In the genomic region with DNA sequence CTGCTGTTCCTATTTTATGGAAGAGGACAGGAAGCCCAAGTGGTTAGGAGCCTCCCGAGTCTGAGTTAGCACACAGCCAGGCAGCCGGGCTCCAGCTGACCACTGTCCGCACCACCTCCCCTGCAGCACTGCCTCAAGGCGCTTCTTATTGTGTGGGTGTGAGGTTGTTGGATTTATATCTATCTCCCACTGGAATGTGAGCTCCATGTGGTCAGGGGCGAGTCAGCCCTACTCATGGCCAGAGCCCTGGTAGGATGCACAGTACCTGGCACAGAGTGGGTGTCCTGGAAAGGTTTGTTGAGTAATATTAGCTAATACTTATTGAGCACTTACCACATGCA, we compare ENCODE assay signal across 11 cellular contexts. TPM values are rescaled to one million over a fixed set of nuclear protein-coding genes. Genes with fewer than 3 reads are reported as not detected.
DNase-seq lines count a peak whose midpoint lies in the region; ATAC-seq and TF ChIP-seq lines count a peak whose summit lies in the region.
"Had no signal": no experiment of that assay in that cellular context is flagged by ENCODE, and none has a peak within 500 bp of the region (broad histone marks: within the 10 kb centered on the region; RNA-seq: fewer than 3 reads in every experiment).

No MANE protein-coding gene starts in this region.

- CTCF ChIA-PET in BJ (lab: Yijun Ruan, JAX) = interaction anchor here (0.8 to 3.5 kb wide), 7 partner anchors 9 to 111 kb away, joined by 3 to 17 read pairs (median 4); no protein-coding TSS in a partner anchor
- CTCF ChIA-PET in PC-3 (lab: Charles Lee) = interaction anchor here (0.6 kb wide), 1 partner anchor 35 kb away, joined by 6 read pairs; no protein-coding TSS in a partner anchor

- H2BK5ac ChIP-seq in H9 (ENCODE audit: insufficient read length, low read length) = no peak overlapping the region

- H4K8ac ChIP-seq in H9 (replicated peaks; ENCODE audit: insufficient read length, low read depth, low read length) = no peak overlapping the region

- no peak overlapping the region for H4K91ac ChIP-seq in H9 (ENCODE audit: insufficient read length, low read depth, low read length)

- H2AK5ac ChIP-seq in H9 (ENCODE audit: insufficient read length, low read length) = no peak overlapping the region

- no peak overlapping the region for H4K5ac ChIP-seq in H9 (ENCODE audit: insufficient read length, low read depth, low read length)

- no peak overlapping the region for H3T11ph ChIP-seq in H9 (ENCODE audit: low read length)

- H3K23ac ChIP-seq in H9 (ENCODE audit: insufficient read length, low read depth, low read length) = no peak overlapping the region

- no peak overlapping the region for H3K14ac ChIP-seq in H9 (ENCODE audit: insufficient read depth, low read length)

- H3K23me2 ChIP-seq in H9 (ENCODE audit: insufficient read length, low read depth, low read length, poor library complexity, severe bottlenecking) = no peaks in the 10 kb centered on the region

- no peaks in the 10 kb centered on the region for H3K36me3 ChIP-seq in BJ (ENCODE audit: control insufficient read depth, insufficient read depth, low read length)
- no peaks in the 10 kb centered on the region for H3K36me3 ChIP-seq in PC-3 (ENCODE audit: low read depth, low read length)
- H3K36me3 ChIP-seq in osteoblast (ENCODE audit: insufficient read depth, low read length) = no peaks in the 10 kb centered on the region

- H3K79me2 ChIP-seq in PC-3 (ENCODE audit: low read length) (no peaks in the 10 kb centered on the region), osteoblast (ENCODE audit: insufficient read depth, low read length) (no peaks in the 10 kb centered on the region), H9 (ENCODE audit: insufficient read depth, low read length) (no peaks in the 10 kb centered on the region)

- ATAC-seq in PC-3 (peak; percentile 20), GM18868 (IDR thresholded peaks at IDR 0.05; ENCODE audit: unreplicated experiment) (no peak), GM21423 (IDR thresholded peaks at IDR 0.05; ENCODE audit: unreplicated experiment) (no peak)

- H3K4me1 Mint-ChIP-seq in H9 = peaks cover 8 to 13% of the 10 kb centered on the region in 2 experiments

- no peaks in the 10 kb centered on the region for H3K27me3 ChIP-seq in BJ (ENCODE audit: control insufficient read depth, insufficient read depth, low read length)
- H3K27me3 ChIP-seq in PC-3 (ENCODE audit: low read length) = no peaks in the 10 kb centered on the region
- H3K27me3 ChIP-seq in osteoblast (ENCODE audit: insufficient read depth, low read length) = no peaks in the 10 kb centered on the region
- no peaks in the 10 kb centered on the region for H3K27me3 ChIP-seq in H9 (ENCODE audit: insufficient read depth, low read length)

- no peak overlapping the region for H2BK20ac ChIP-seq in H9 (ENCODE audit: low read depth, low read length, poor library complexity, severe bottlenecking)

- intact Hi-C loops in PC-3 (cut with micrococcal nuclease) = loop anchor here (2.0 kb wide), 1 partner anchor 62 kb away; no protein-coding TSS in a partner anchor

- peaks cover 3% of the 10 kb centered on the region; the same call in 1 of the 2 replicates for H3K9me3 ChIP-seq in PC-3 (ENCODE audit: low read length)
- peaks cover 5% of the 10 kb centered on the region for H3K9me3 ChIP-seq in osteoblast (ENCODE audit: low read depth, low read length)
- no peaks in the 10 kb centered on the region for H3K9me3 ChIP-seq in H9 (ENCODE audit: control insufficient read depth, low read depth, low read length)

- H3K27me3 Mint-ChIP-seq in H9 (ENCODE audit: low read depth) = peaks cover 13% of the 10 kb centered on the region

- H3K18ac ChIP-seq in H9 (ENCODE audit: insufficient read length, low read depth, low read length) = no peak overlapping the region

- H2BK12ac ChIP-seq in H9 (ENCODE audit: insufficient read length, low read depth, low read length) = no peak overlapping the region

- WGBS in H9 (ENCODE audit: extremely low coverage, insufficient read length, low lambda C conversion rate) = no CpG with 5 or more reads among the region's 5 CpGs

- H4K20me1 ChIP-seq in PC-3 (ENCODE audit: low read length) = no peaks in the 10 kb centered on the region
- no peaks in the 10 kb centered on the region for H4K20me1 ChIP-seq in osteoblast (ENCODE audit: insufficient read depth, low read length)
- no peaks in the 10 kb centered on the region for H4K20me1 ChIP-seq in H9 (ENCODE audit: control insufficient read depth, insufficient read depth, insufficient read length)

- H3K79me1 ChIP-seq in H9 (ENCODE audit: insufficient read depth, low read depth, low read length, poor library complexity, severe bottlenecking) = no peaks in the 10 kb centered on the region

- H3K4me1 ChIP-seq in PC-3 (ENCODE audit: insufficient read depth, low read length) (peaks cover 38% of the 10 kb centered on the region), osteoblast (ENCODE audit: insufficient read depth, low read length) (peaks cover 58% of the 10 kb centered on the region), H9 (ENCODE audit: insufficient read depth, low read length) (peaks cover 3% of the 10 kb centered on the region; the same call in 1 of the 2 replicates)

- peak overlapping the region; percentile 20; the same call in 1 of the 2 replicates for H2AFZ ChIP-seq in PC-3 (ENCODE audit: low read length)
- peak overlapping the region; percentile 40 for H2AFZ ChIP-seq in osteoblast (ENCODE audit: low read length)
- no peak overlapping the region for H2AFZ ChIP-seq in H9 (ENCODE audit: low read length)

- peaks cover 0 to 6% of the 10 kb centered on the region in 2 experiments; a peak in 3 of 5 replicates for H3K9me3 Mint-ChIP-seq in H9

- TF ChIP-seq CTCF in BJ (IDR thresholded peaks at IDR 0.05; ENCODE audit: insufficient read depth, low read depth, low read length) (no peak), PC-3 (conservative IDR thresholded peaks at IDR 0.05; ENCODE audit: low read depth, low read length) (no peak), epithelial cell of esophagus (IDR thresholded peaks at IDR 0.05; ENCODE audit: insufficient read depth, low read depth, low read length, missing control alignments) (no peak), osteoblast (IDR thresholded peaks at IDR 0.05; ENCODE audit: extremely low read depth, low read depth, low read length) (no peak), H9 (conservative IDR thresholded peaks at IDR 0.05) (no peak)

- H2BK120ac ChIP-seq in H9 (ENCODE audit: low read depth, low read length, poor library complexity, severe bottlenecking) = no peak overlapping the region

- no peak overlapping the region for H2BK15ac ChIP-seq in H9 (ENCODE audit: low read depth, low read length)

- H3K4ac ChIP-seq in H9 (ENCODE audit: low read depth, low read length) = no peak overlapping the region

- POLR2A ChIA-PET in BJ (lab: Charles Lee) = no interaction called here
- POLR2A ChIA-PET in PC-3 (lab: Charles Lee; ENCODE audit: unreplicated experiment) = interaction anchor here (0.5 kb wide), 1 partner anchor 14 kb away, joined by 3 read pairs; no protein-coding TSS in a partner anchor

- H3F3A ChIP-seq in PC-3 (ENCODE audit: low read length, unreplicated experiment) = no peaks in the 10 kb centered on the region

- peaks cover 0 to 2% (median 0%) of the 10 kb centered on the region in 3 experiments; a peak in 2 of 7 replicates for H3K36me3 Mint-ChIP-seq in H9 (ENCODE audit: insufficient read depth in 1 of 3, low read depth in 3 of 3)

- H3K9ac ChIP-seq in PC-3 (ENCODE audit: low read length) (peak overlapping the region; percentile 65), H9 (ENCODE audit: extremely low read depth, insufficient read length, low read length) (no peak overlapping the region)

- H3K56ac ChIP-seq in H9 (ENCODE audit: insufficient read length, low read depth, low read length) = no peak overlapping the region

- H3K27ac Mint-ChIP-seq in H9 = no peak overlapping the region; a peak in 1 of 7 replicates

- H3K4me3 ChIP-seq in BJ (ENCODE audit: low read depth, low read length) = no peak overlapping the region
- H3K4me3 ChIP-seq in PC-3 (ENCODE audit: low read length) = no peak overlapping the region
- H3K4me3 ChIP-seq in epithelial cell of esophagus (ENCODE audit: low read length) = no peak overlapping the region
- no peak overlapping the region for H3K4me3 ChIP-seq in osteoblast (ENCODE audit: insufficient read depth, low read length)

- H3K4me3 Mint-ChIP-seq in H9 = no peak overlapping the region

- H3K27ac ChIP-seq in PC-3 (ENCODE audit: low read length) (peak overlapping the region; percentile 88), osteoblast (ENCODE audit: low read depth, low read length) (peak overlapping the region; percentile 92), H9 (ENCODE audit: insufficient read length, low read depth, low read length) (no peak overlapping the region)
- H3K27ac ChIP-seq: C4-2B had no signal

- DNase-seq in BJ (ENCODE audit: low read depth) (peak; percentile 65), PC-3 (peak; percentile 80), epithelial cell of esophagus (ENCODE audit: low read depth) (peak; percentile 38), osteoblast (ENCODE audit: insufficient read length, low spot score, missing footprints) (no peak), NK-92 (lab: John Stamatoyannopoulos, UW; ENCODE audit: unreplicated experiment) (no peak), H9 (no peak)
- DNase-seq: activated naive CD4-positive, alpha-beta T cell; nucleus accumbens had no signal

- H3K4me2 ChIP-seq in PC-3 (ENCODE audit: low read length) (peak overlapping the region; percentile 14; the same call in 1 of the 2 replicates), osteoblast (ENCODE audit: insufficient read depth, low read length) (no peak overlapping the region), H9 (ENCODE audit: insufficient read depth, insufficient read length, low read length) (no peak overlapping the region)

- no peaks in the 10 kb centered on the region for H3K9me2 ChIP-seq in PC-3 (replicated peaks; ENCODE audit: low read length)

- no TSS peak for BruUV-seq in PC-3 (replicated peaks; lab: Mats Ljungman, UMichigan)

RNA-seq across cellular contexts. Expression of gene FBLN2, which starts 9.7 kb away (rescaled TPM):
- polyA plus RNA-seq in BJ (2011; rRNA removed) = 131 and 248 TPM in 2 replicates
- 52.2 and 74.2 TPM in 2 replicates for polyA minus RNA-seq in BJ (2011; rRNA and poly(A)+ RNA removed)
- total RNA-seq in PC-3 (2014; rRNA removed) = 0.11 and 2.1 TPM in 2 replicates
- 46.0 and 54.6 TPM in 2 replicates for total RNA-seq in osteoblast
- total RNA-seq in H9 (2021) = 9.8 and 11.8 TPM in 2 replicates

RNA-seq across cellular contexts. Expression of gene HDAC11, which starts 59.1 kb away (rescaled TPM):
- polyA plus RNA-seq in BJ (2011; rRNA removed) = 9.8 and 16.0 TPM in 2 replicates
- polyA minus RNA-seq in BJ (2011; rRNA and poly(A)+ RNA removed) = 9.4 and 10.1 TPM in 2 replicates
- total RNA-seq in PC-3 (2014; rRNA removed) (21.8 and 24.2 TPM in 2 replicates), osteoblast (10.9 and 11.2 TPM in 2 replicates), H9 (2021) (6.6 and 7.0 TPM in 2 replicates)

Comparison
In these comparisons a context has a peak if more than half of its experiments do, and no peak if none do; other contexts are left out.
1. DNase-seq: peak in BJ (single experiment), PC-3 (single experiment) and epithelial cell of esophagus (single experiment); none in osteoblast (single experiment), NK-92 (single experiment) and H9 (single experiment).